Comparison of ENCODE assay signal across 16 cellular contexts in genomic region chr4:156778606-156779005, GRCh38.
DNase-seq lines count a peak whose midpoint lies in the region; ATAC-seq and TF ChIP-seq lines count a peak whose summit lies in the region.
"Had no signal": no experiment of that assay in that cellular context is flagged by ENCODE, and none has a peak within 500 bp of the region (broad histone marks: within the 10 kb centered on the region; RNA-seq: fewer than 3 reads in every experiment).

No MANE protein-coding gene starts in this region.

- no peaks in the 10 kb centered on the region for H3K9me3 ChIP-seq in esophagus muscularis mucosa

- no peaks in the 10 kb centered on the region for H3K27me3 Mint-ChIP-seq in natural killer cell treated with Interleukin-12 subunit alpha and Interleukin-12 subunit beta and Interleukin-15 and Interleukin-18, amount 100 ng/mL, for 72 hours
- H3K27me3 Mint-ChIP-seq: activated CD8-positive, alpha-beta memory T cell treated with anti-CD3 and anti-CD28 coated beads, Interleukin-2, amount 10 ng/mL, durations not matched to agents 7 days and 5 days; activated naive CD8-positive, alpha-beta T cell; dendritic cell treated with granulocyte-macrophage colony-stimulating factor and Interleukin-4, amounts not matched to agents 40 ng/mL and 50 ng/mL, for 4 days had no signal

- intact Hi-C loops in esophagus muscularis mucosa (cut with DNase I): no loop called here

- peaks cover 1% of the 10 kb centered on the region for H3K36me3 Mint-ChIP-seq in natural killer cell treated with Interleukin-12 subunit alpha and Interleukin-12 subunit beta and Interleukin-15 and Interleukin-18, amount 100 ng/mL, for 72 hours
- H3K36me3 Mint-ChIP-seq: activated CD8-positive, alpha-beta memory T cell treated with anti-CD3 and anti-CD28 coated beads, Interleukin-2, amount 10 ng/mL, durations not matched to agents 7 days and 5 days; activated naive CD8-positive, alpha-beta T cell had no signal

- H3K4me3 ChIP-seq in esophagus muscularis mucosa: no peak overlapping the region
- H3K4me3 ChIP-seq: neural progenitor cell had no signal

- no peaks in the 10 kb centered on the region for H3K36me3 ChIP-seq in esophagus muscularis mucosa
- H3K36me3 ChIP-seq: neural progenitor cell had no signal

- H3K4me1 Mint-ChIP-seq in natural killer cell treated with Interleukin-12 subunit alpha and Interleukin-12 subunit beta and Interleukin-15 and Interleukin-18, amount 100 ng/mL, for 72 hours (ENCODE audit: low read depth in 2 of 2): no peaks in the 10 kb centered on the region
- H3K4me1 Mint-ChIP-seq: activated CD8-positive, alpha-beta memory T cell treated with anti-CD3 and anti-CD28 coated beads, Interleukin-2, amount 10 ng/mL, durations not matched to agents 7 days and 5 days had no signal

- 63% methylated on average over 1 of the region's 1 CpG for WGBS in esophagus muscularis mucosa

- no peak overlapping the region for H3K27ac Mint-ChIP-seq in natural killer cell treated with Interleukin-12 subunit alpha and Interleukin-12 subunit beta and Interleukin-15 and Interleukin-18, amount 100 ng/mL, for 72 hours
- H3K27ac Mint-ChIP-seq: activated CD8-positive, alpha-beta memory T cell treated with anti-CD3 and anti-CD28 coated beads, Interleukin-2, amount 10 ng/mL, durations not matched to agents 7 days and 5 days; activated naive CD8-positive, alpha-beta T cell; dendritic cell treated with granulocyte-macrophage colony-stimulating factor and Interleukin-4, amounts not matched to agents 40 ng/mL and 50 ng/mL, for 4 days had no signal

- no peak for TF ChIP-seq POLR2A in esophagus muscularis mucosa (IDR thresholded peaks at IDR 0.05; ENCODE audit: low read depth)

- H3K9me3 Mint-ChIP-seq in natural killer cell treated with Interleukin-12 subunit alpha and Interleukin-12 subunit beta and Interleukin-15 and Interleukin-18, amount 100 ng/mL, for 72 hours: peaks cover 7% of the 10 kb centered on the region
- H3K9me3 Mint-ChIP-seq: dendritic cell treated with granulocyte-macrophage colony-stimulating factor and Interleukin-4, amounts not matched to agents 40 ng/mL and 50 ng/mL, for 4 days; neural progenitor cell had no signal

- H3K4me3 Mint-ChIP-seq in natural killer cell treated with Interleukin-12 subunit alpha and Interleukin-12 subunit beta and Interleukin-15 and Interleukin-18, amount 100 ng/mL, for 72 hours: no peak overlapping the region
- H3K4me3 Mint-ChIP-seq: activated CD8-positive, alpha-beta memory T cell treated with anti-CD3 and anti-CD28 coated beads, Interleukin-2, amount 10 ng/mL, durations not matched to agents 7 days and 5 days; activated naive CD8-positive, alpha-beta T cell; dendritic cell treated with granulocyte-macrophage colony-stimulating factor and Interleukin-4, amounts not matched to agents 40 ng/mL and 50 ng/mL, for 4 days; neural progenitor cell had no signal

- DNase-seq in EL: peak; percentile 68
- peak; percentile 48 for DNase-seq in NOMO-1 treated with DMSO at 0.1 percent for 48 hours (lab: John Stamatoyannopoulos, UW; ENCODE audit: unreplicated experiment)
- DNase-seq in esophagus muscularis mucosa (ENCODE audit: extremely low spot score): no peak
- no peak for DNase-seq in omental fat pad (ENCODE audit: low spot score)
- no peak for DNase-seq in natural killer cell treated with Interleukin-12 subunit alpha and Interleukin-12 subunit beta and Interleukin-15 and Interleukin-18, amount 100 ng/mL, for 72 hours (ENCODE audit: low spot score)
- DNase-seq in COR-L47 (lab: John Stamatoyannopoulos, UW): no peak
- DNase-seq: activated CD8-positive, alpha-beta memory T cell treated with anti-CD3 and anti-CD28 coated beads, Interleukin-2, amount 10 ng/mL, durations not matched to agents 7 days and 5 days; left cardiac atrium; NCI-H1417; NCI-H524; SHP77 treated with DMSO at 0.1 percent for 48 hours had no signal

- ATAC-seq in omental fat pad (ENCODE audit: low FRiP score) (peak; percentile 62), HG03135 (IDR thresholded peaks at IDR 0.05; ENCODE audit: unreplicated experiment) (no peak), HG03460 (IDR thresholded peaks at IDR 0.05; ENCODE audit: unreplicated experiment) (no peak)
- ATAC-seq in natural killer cell treated with Interleukin-12 subunit alpha and Interleukin-12 subunit beta and Interleukin-15 and Interleukin-18, amount 100 ng/mL, for 72 hours: no peak
- ATAC-seq: activated CD8-positive, alpha-beta memory T cell treated with anti-CD3 and anti-CD28 coated beads, Interleukin-2, amount 10 ng/mL, durations not matched to agents 7 days and 5 days had no signal

- peaks cover 15 to 50% (median 33%) of the 10 kb centered on the region in 4 donors for H3K4me1 ChIP-seq in esophagus muscularis mucosa
- H3K4me1 ChIP-seq: neural progenitor cell had no signal

- no peaks in the 10 kb centered on the region for H3K27me3 ChIP-seq in esophagus muscularis mucosa
- H3K27me3 ChIP-seq: neural progenitor cell had no signal

- no peak for TF ChIP-seq CTCF in esophagus muscularis mucosa (IDR thresholded peaks at IDR 0.05)
- no peak for TF ChIP-seq CTCF in omental fat pad (IDR thresholded peaks at IDR 0.05)

- TF ChIP-seq EP300 in esophagus muscularis mucosa (IDR thresholded peaks at IDR 0.05): no peak

- peak overlapping the region in 3 of 4 donors; percentile 5 to 36 (median 34) for H3K27ac ChIP-seq in esophagus muscularis mucosa (replicated peaks in 1 of 4)
- H3K27ac ChIP-seq: neural progenitor cell had no signal

Comparison
In these comparisons a context has a peak if more than half of its experiments do, and no peak if none do; other contexts are left out.
1. DNase-seq: peak in EL (single experiment) and NOMO-1 treated with DMSO at 0.1 percent for 48 hours (single experiment); none in esophagus muscularis mucosa (single experiment), omental fat pad (single experiment), natural killer cell treated with Interleukin-12 subunit alpha and Interleukin-12 subunit beta and Interleukin-15 and Interleukin-18, amount 100 ng/mL, for 72 hours (single experiment) and COR-L47 (single experiment).